ENCODE assay signal across 8 cellular contexts in genomic region chr14:73463411-73463810, GRCh38. TPM values are rescaled to one million over a fixed set of nuclear protein-coding genes. Genes with fewer than 3 reads are reported as not detected.
DNase-seq lines count a peak whose midpoint lies in the region; ATAC-seq and TF ChIP-seq lines count a peak whose summit lies in the region.

No MANE protein-coding gene starts in this region.

- H3K4me1 ChIP-seq in ACC112 (ENCODE audit: control insufficient read depth, insufficient read depth, low read length, unreplicated experiment) (peaks cover 82% of the 10 kb centered on the region), right atrium auricular region (peaks cover 0 to 46% of the 10 kb centered on the region in 2 donors), Caco-2 (peaks cover 24% of the 10 kb centered on the region)

- peak overlapping the region; percentile 16 for H2AFZ ChIP-seq in ACC112 (ENCODE audit: low read length, unreplicated experiment)

- no peaks in the 10 kb centered on the region for H3K27me3 Mint-ChIP-seq in activated naive CD8-positive, alpha-beta T cell treated with anti-CD3 and anti-CD28 coated beads, Interleukin-2, amount 10 ng/mL, durations not matched to agents 7 days and 5 days
- H3K27me3 Mint-ChIP-seq in Caco-2 (ENCODE audit: insufficient read depth, unreplicated experiment) = no peaks in the 10 kb centered on the region

- H3K4me1 Mint-ChIP-seq in activated naive CD8-positive, alpha-beta T cell treated with anti-CD3 and anti-CD28 coated beads, Interleukin-2, amount 10 ng/mL, durations not matched to agents 7 days and 5 days = peaks cover 32% of the 10 kb centered on the region
- peaks cover 73% of the 10 kb centered on the region for H3K4me1 Mint-ChIP-seq in stimulated activated effector memory CD8-positive, alpha-beta T cell treated with anti-CD3 and anti-CD28 coated beads, Interleukin-12 subunit alpha, Interleukin-12 subunit beta, amount 100 ng/mL, for 72 hours
- H3K4me1 Mint-ChIP-seq in Caco-2 (ENCODE audit: low read depth, unreplicated experiment) = peaks cover 38% of the 10 kb centered on the region

- H3K27me3 ChIP-seq in ACC112 (ENCODE audit: insufficient read depth, low read length) (no peaks in the 10 kb centered on the region), right atrium auricular region (no peaks in the 10 kb centered on the region), Caco-2 (replicated peaks; ENCODE audit: control insufficient read depth, insufficient read depth, low read length) (no peaks in the 10 kb centered on the region)

- POLR2A ChIA-PET in activated naive CD8-positive, alpha-beta T cell treated with anti-CD3 and anti-CD28 coated beads, Interleukin-2, amount 10 ng/mL, durations not matched to agents 7 days and 5 days (lab: Charles Lee) = interaction anchor here (0.5 to 1.3 kb wide), 3 partner anchors 27 to 555 kb away, joined by 4 to 7 read pairs (median 5); partner anchors contain the start of gene RIOX1
- POLR2A ChIA-PET in Caco-2 (lab: Charles Lee) = no interaction called here

- H3K4me3 ChIP-seq in ACC112 (ENCODE audit: low read depth, low read length) = peak overlapping the region; percentile 70
- no peak overlapping the region for H3K4me3 ChIP-seq in Jurkat, Clone E6-1 (ENCODE audit: low read length)
- no peak overlapping the region for H3K4me3 ChIP-seq in right atrium auricular region
- no peak overlapping the region for H3K4me3 ChIP-seq in Caco-2 (ENCODE audit: low read depth, low read length)

- H3K9me3 ChIP-seq in right atrium auricular region (no peaks in the 10 kb centered on the region), Caco-2 (no peaks in the 10 kb centered on the region)

- H3K36me3 ChIP-seq in ACC112 (ENCODE audit: insufficient read depth, low read length) = no peaks in the 10 kb centered on the region
- no peaks in the 10 kb centered on the region for H3K36me3 ChIP-seq in right atrium auricular region
- H3K36me3 ChIP-seq in Caco-2 (ENCODE audit: control insufficient read depth, insufficient read depth, low read length) = no peaks in the 10 kb centered on the region

- ATAC-seq in activated naive CD8-positive, alpha-beta T cell treated with anti-CD3 and anti-CD28 coated beads, Interleukin-2, amount 10 ng/mL, durations not matched to agents 7 days and 5 days (ENCODE audit: low read depth) = peak; percentile 16
- ATAC-seq in stimulated activated effector memory CD8-positive, alpha-beta T cell treated with anti-CD3 and anti-CD28 coated beads, Interleukin-12 subunit alpha, Interleukin-12 subunit beta, amount 100 ng/mL, for 72 hours = peak; percentile 81

- peaks cover 7% of the 10 kb centered on the region for H3K79me2 ChIP-seq in ACC112 (ENCODE audit: control insufficient read depth, insufficient read depth, low read length, unreplicated experiment)

- peak overlapping the region; percentile 34 for H3K4me3 Mint-ChIP-seq in activated naive CD8-positive, alpha-beta T cell treated with anti-CD3 and anti-CD28 coated beads, Interleukin-2, amount 10 ng/mL, durations not matched to agents 7 days and 5 days
- peak overlapping the region; percentile 63 for H3K4me3 Mint-ChIP-seq in stimulated activated effector memory CD8-positive, alpha-beta T cell treated with anti-CD3 and anti-CD28 coated beads, Interleukin-12 subunit alpha, Interleukin-12 subunit beta, amount 100 ng/mL, for 72 hours
- H3K4me3 Mint-ChIP-seq in Caco-2 (ENCODE audit: unreplicated experiment) = no peak overlapping the region

- peak overlapping the region; percentile 70 for H3K27ac Mint-ChIP-seq in activated naive CD8-positive, alpha-beta T cell treated with anti-CD3 and anti-CD28 coated beads, Interleukin-2, amount 10 ng/mL, durations not matched to agents 7 days and 5 days
- peak overlapping the region; percentile 89 for H3K27ac Mint-ChIP-seq in stimulated activated effector memory CD8-positive, alpha-beta T cell treated with anti-CD3 and anti-CD28 coated beads, Interleukin-12 subunit alpha, Interleukin-12 subunit beta, amount 100 ng/mL, for 72 hours
- no peak overlapping the region for H3K27ac Mint-ChIP-seq in Caco-2 (ENCODE audit: unreplicated experiment)

- CTCF ChIA-PET in Caco-2 (lab: Charles Lee) = interaction anchor here (1.6 kb wide), 1 partner anchor 9 kb away, joined by 12 read pairs; no protein-coding TSS in a partner anchor

- TF ChIP-seq CTCF in right atrium auricular region (IDR thresholded peaks at IDR 0.05) = no peak
- TF ChIP-seq CTCF in Caco-2 (IDR thresholded peaks at IDR 0.05; ENCODE audit: insufficient read depth in 1 of 2, low read depth in 1 of 2, low read length in 1 of 2, severe bottlenecking in 1 of 2, unreplicated experiment in 1 of 2) = no peak

- H3K36me3 Mint-ChIP-seq in activated naive CD8-positive, alpha-beta T cell treated with anti-CD3 and anti-CD28 coated beads, Interleukin-2, amount 10 ng/mL, durations not matched to agents 7 days and 5 days = peaks cover 2% of the 10 kb centered on the region
- H3K36me3 Mint-ChIP-seq in stimulated activated effector memory CD8-positive, alpha-beta T cell treated with anti-CD3 and anti-CD28 coated beads, Interleukin-12 subunit alpha, Interleukin-12 subunit beta, amount 100 ng/mL, for 72 hours = peaks cover 7% of the 10 kb centered on the region
- H3K36me3 Mint-ChIP-seq in Caco-2 (ENCODE audit: insufficient read depth, unreplicated experiment) = peaks cover 8% of the 10 kb centered on the region

- peak overlapping the region; percentile 92 for H3K27ac ChIP-seq in ACC112 (ENCODE audit: low read depth, low read length)
- H3K27ac ChIP-seq in right atrium auricular region = peak overlapping the region; percentile 66 to 96

- DNase-seq in Jurkat, Clone E6-1 (ENCODE audit: low read depth, low spot score) = peak; percentile 68
- DNase-seq in activated naive CD8-positive, alpha-beta T cell treated with anti-CD3 and anti-CD28 coated beads, Interleukin-2, amount 10 ng/mL, durations not matched to agents 7 days and 5 days = no peak
- DNase-seq in right atrium auricular region (ENCODE audit: low spot score) (peak; percentile 81), COR-L47 (lab: John Stamatoyannopoulos, UW) (no peak), Caco-2 (no peak), GM19238 (ENCODE audit: insufficient read length, low spot score) (no peak)
- peak; percentile 20 to 79 for DNase-seq in stimulated activated effector memory CD8-positive, alpha-beta T cell treated with anti-CD3 and anti-CD28 coated beads, Interleukin-12 subunit alpha, Interleukin-12 subunit beta, amount 100 ng/mL, for 72 hours (ENCODE audit: low spot score in 2 of 2)

- BruUV-seq in Caco-2 (replicated peaks; lab: Mats Ljungman, UMichigan) = no TSS peak

- H3K9me3 Mint-ChIP-seq in activated naive CD8-positive, alpha-beta T cell treated with anti-CD3 and anti-CD28 coated beads, Interleukin-2, amount 10 ng/mL, durations not matched to agents 7 days and 5 days = no peaks in the 10 kb centered on the region
- H3K9me3 Mint-ChIP-seq in stimulated activated effector memory CD8-positive, alpha-beta T cell treated with anti-CD3 and anti-CD28 coated beads, Interleukin-12 subunit alpha, Interleukin-12 subunit beta, amount 100 ng/mL, for 72 hours = no peaks in the 10 kb centered on the region
- no peaks in the 10 kb centered on the region for H3K9me3 Mint-ChIP-seq in Caco-2 (ENCODE audit: unreplicated experiment)

- intact Hi-C loops in Caco-2 (cut with micrococcal nuclease; ENCODE audit: unreplicated experiment) = no loop called here

RNA-seq across cellular contexts. Expression of gene NUMB, which starts 5.1 kb away (rescaled TPM):
- 30.4 TPM for polyA plus RNA-seq in Jurkat, Clone E6-1 (2012; ENCODE audit: insufficient read depth, insufficient read length)
- 10 to 100 TPM; 47.5 to 50.3 TPM for total RNA-seq in activated naive CD8-positive, alpha-beta T cell treated with anti-CD3 and anti-CD28 coated beads, Interleukin-2, amount 10 ng/mL, durations not matched to agents 7 days and 5 days
- total RNA-seq in right atrium auricular region (10 to 100 TPM; 24.6 to 31.9 TPM), Caco-2 (2022) (66.2 and 67.6 TPM in 2 replicates)

RNA-seq across cellular contexts. Expression of gene RIOX1, which starts 27.3 kb away (rescaled TPM):
- 11.4 TPM for polyA plus RNA-seq in Jurkat, Clone E6-1 (2012; ENCODE audit: insufficient read depth, insufficient read length)
- total RNA-seq in activated naive CD8-positive, alpha-beta T cell treated with anti-CD3 and anti-CD28 coated beads, Interleukin-2, amount 10 ng/mL, durations not matched to agents 7 days and 5 days = 10 to 100 TPM; 22.2 to 23.9 TPM
- total RNA-seq in right atrium auricular region = 10 to 100 TPM; 14.0 to 15.6 TPM
- total RNA-seq in Caco-2 (2022) = 16.1 and 16.5 TPM in 2 replicates

Comparison
In these comparisons a context has a peak if more than half of its experiments do, and no peak if none do; other contexts are left out.
1. DNase-seq: peak in Jurkat, Clone E6-1 (single experiment), right atrium auricular region (single experiment) and stimulated activated effector memory CD8-positive, alpha-beta T cell treated with anti-CD3 and anti-CD28 coated beads, Interleukin-12 subunit alpha, Interleukin-12 subunit beta, amount 100 ng/mL, for 72 hours (2 of 2); none in activated naive CD8-positive, alpha-beta T cell treated with anti-CD3 and anti-CD28 coated beads, Interleukin-2, amount 10 ng/mL, durations not matched to agents 7 days and 5 days (single experiment), COR-L47 (single experiment), Caco-2 (0 of 2) and GM19238 (single experiment).